ENCODE assay signal across 1 cellular context in genomic region chr3:47128110-47128509, GRCh38.
TF ChIP-seq lines count a peak whose summit lies in the region.

No MANE protein-coding gene starts in this region.

TF ChIP-seq in K562, 482 proteins besides CTCF, POLR2A, EP300 and RAD21 (continued from another document):
- TF ChIP-seq ARID4B (CRISPR knock-in tag; IDR thresholded peaks at IDR 0.05) = no peak
- TF ChIP-seq RBM25 (IDR thresholded peaks at IDR 0.05; ENCODE audit: low read depth, low read length, severe bottlenecking) = no peak
- TF ChIP-seq TOE1 (IDR thresholded peaks at IDR 0.05; ENCODE audit: borderline replicate concordance) = no peak
- TF ChIP-seq TOE1 (CRISPR knock-in tag; IDR thresholded peaks at IDR 0.05; ENCODE audit: borderline replicate concordance, low read depth) = no peak
- TF ChIP-seq CEBPG (CRISPR knock-in tag; IDR thresholded peaks at IDR 0.05) = no peak
- no peak for TF ChIP-seq CEBPG (tag; conservative IDR thresholded peaks at IDR 0.05 in 1 of 2, IDR thresholded peaks at IDR 0.05 in 1 of 2)
- TF ChIP-seq THRB (CRISPR knock-in tag; conservative IDR thresholded peaks at IDR 0.05) = no peak
- TF ChIP-seq CAMTA2 (CRISPR knock-in tag; conservative IDR thresholded peaks at IDR 0.05) = no peak
- TF ChIP-seq POLR2AphosphoS5 (IDR thresholded peaks at IDR 0.05; ENCODE audit: control insufficient read depth, insufficient read depth, low read depth, low read length) = no peak
- no peak for TF ChIP-seq BCL6 (CRISPR knock-in tag; IDR thresholded peaks at IDR 0.05)
